Comparison of ENCODE assay signal across 14 cellular contexts in genomic region chrX:120463241-120463640, GRCh38.
DNase-seq lines count a peak whose midpoint lies in the region; ATAC-seq and TF ChIP-seq lines count a peak whose summit lies in the region.
"Had no signal": no experiment of that assay in that cellular context is flagged by ENCODE, and none has a peak within 500 bp of the region (broad histone marks: within the 10 kb centered on the region; RNA-seq: fewer than 3 reads in every experiment).

No MANE protein-coding gene starts in this region.

- TF ChIP-seq CTCF in NB4 (IDR thresholded peaks at IDR 0.05; ENCODE audit: low read depth, low read length): no peak
- TF ChIP-seq CTCF in cardiac fibroblast (IDR thresholded peaks at IDR 0.05; ENCODE audit: low read depth, low read length): no peak

- no peak for TF ChIP-seq POLR2A in NB4 (IDR thresholded peaks at IDR 0.05; ENCODE audit: extremely low read depth, insufficient read length)

- H3K4me3 ChIP-seq in NB4 (ENCODE audit: low read depth, low read length) (no peak overlapping the region), cardiac fibroblast (replicated peaks in 1 of 2; ENCODE audit: low read depth in 2 of 2, low read length in 2 of 2) (no peak overlapping the region)
- H3K4me3 ChIP-seq: uterus had no signal

- ATAC-seq in HG02798 (IDR thresholded peaks at IDR 0.05; ENCODE audit: poor library complexity, unreplicated experiment): no peak
- ATAC-seq: activated T-cell treated with anti-CD3 and anti-CD28 coated beads, Interleukin-2, amount 50 U/mL, for 4 hours had no signal

- DNase-seq in NCI-H2227 (lab: John Stamatoyannopoulos, UW; ENCODE audit: unreplicated experiment) (peak; percentile 16), NCI-H2227 treated with DMSO at 0.1 percent for 48 hours (lab: John Stamatoyannopoulos, UW) (no peak), NB4 (ENCODE audit: low read depth) (peak; percentile 72), cardiac fibroblast (ENCODE audit: low read depth in 2 of 2) (peak; percentile 72 to 82), pons (ENCODE audit: low spot score) (peak; percentile 58), iPS-NIHi11 (ENCODE audit: low spot score) (no peak)
- DNase-seq in activated CD4-positive, alpha-beta T cell treated with anti-CD3 and anti-CD28 coated beads, Interleukin-2, amount 50 U/mL, for 48 hours: no peak
- DNase-seq: activated CD4-positive, alpha-beta T cell treated with anti-CD3 and anti-CD28 coated beads for 1 hour; activated T-cell treated with anti-CD3 and anti-CD28 coated beads, Interleukin-2, amount 50 U/mL, for 4 hours; effector CD8-positive, alpha-beta T cell; GOT3; NK-92 treated with Interleukin-12 subunit alpha and Interleukin-12 subunit beta, amount 100 ng/mL, for 24 hours had no signal

Comparison
In these comparisons a context has a peak if more than half of its experiments do, and no peak if none do; other contexts are left out.
1. DNase-seq: peak in NCI-H2227 (single experiment), NB4 (single experiment), cardiac fibroblast (2 of 2) and pons (single experiment); none in NCI-H2227 treated with DMSO at 0.1 percent for 48 hours (single experiment), activated CD4-positive, alpha-beta T cell treated with anti-CD3 and anti-CD28 coated beads, Interleukin-2, amount 50 U/mL, for 48 hours (0 of 2) and iPS-NIHi11 (single experiment).